In genomic region chr6:84447651-84448050, GRCh38 we compare ENCODE assay signal across 21 cellular contexts.
"Had no signal": no experiment of that assay in that cellular context is flagged by ENCODE, and none has a peak within 500 bp of the region (broad histone marks: within the 10 kb centered on the region; RNA-seq: fewer than 3 reads in every experiment).

No MANE protein-coding gene starts in this region.

- H3K27ac Mint-ChIP-seq: activated naive CD4-positive, alpha-beta T cell treated with anti-CD3 and anti-CD28 coated beads, Interleukin-2, amount 50 U/mL, for 24 hours; activated T-cell treated with anti-CD3 and anti-CD28 coated beads, Interleukin-2, amount 50 U/mL, for 72 hours; mesothelial cell of epicardium; T-helper 1 cell treated with Interleukin-12 subunit alpha and Interleukin-12 subunit beta and Interleukin-4 antibody, amounts not matched to agents 30 μg/mL and 1 μg/mL, for 36 hours had no signal

- H3K9me3 Mint-ChIP-seq: activated naive CD4-positive, alpha-beta T cell treated with anti-CD3 and anti-CD28 coated beads, Interleukin-2, amount 50 U/mL, for 24 hours; mesothelial cell of epicardium; nephron; T-helper 1 cell treated with Interleukin-12 subunit alpha and Interleukin-12 subunit beta and Interleukin-4 antibody, amounts not matched to agents 30 μg/mL and 1 μg/mL, for 36 hours had no signal

- ATAC-seq: activated T-cell treated with anti-CD3 and anti-CD28 coated beads, Interleukin-2, amount 50 U/mL, for 72 hours; lower lobe of right lung; stimulated activated naive CD8-positive, alpha-beta T cell treated with anti-CD3 and anti-CD28 coated beads, Interleukin-15, Interleukin-2, amounts not matched to agents 100 U/mL and 50 U/mL, for 24 hours had no signal

- H3K27ac ChIP-seq: breast epithelium, coronary artery, lower lobe of right lung, tibial nerve, vagina, VCaP had no signal

- H3K4me1 Mint-ChIP-seq: activated naive CD4-positive, alpha-beta T cell treated with anti-CD3 and anti-CD28 coated beads, Interleukin-2, amount 50 U/mL, for 24 hours had no signal

- H3K4me1 ChIP-seq: breast epithelium, lower lobe of right lung, tibial nerve, vagina had no signal

- H3K9me3 ChIP-seq: breast epithelium, lower lobe of right lung, tibial nerve, vagina had no signal

- H3K27me3 ChIP-seq: breast epithelium, tibial nerve, vagina had no signal

- H3K36me3 ChIP-seq: breast epithelium, lower lobe of right lung, tibial nerve, vagina had no signal

- FAIRE-seq: astrocyte had no signal

- H3K4me3 ChIP-seq: breast epithelium, coronary artery, lower lobe of right lung, tibial nerve, vagina had no signal

- H3K36me3 Mint-ChIP-seq: activated naive CD4-positive, alpha-beta T cell treated with anti-CD3 and anti-CD28 coated beads, Interleukin-2, amount 50 U/mL, for 24 hours; mesothelial cell of epicardium had no signal

- DNase-seq: activated CD4-positive, alpha-beta T cell treated with anti-CD3 and anti-CD28 coated beads for 1 hour; activated CD4-positive, alpha-beta T cell treated with anti-CD3 and anti-CD28 coated beads, Interleukin-2, amount 50 U/mL, for 4 hours; activated effector memory CD4-positive, alpha-beta T cell treated with anti-CD3 and anti-CD28 coated beads, Interleukin-2, amount 50 U/mL, for 16 hours; activated T-cell treated with anti-CD3 and anti-CD28 coated beads, Interleukin-2, amount 50 U/mL, for 72 hours; erythroblast; foreskin melanocyte; glutamatergic neuron; hippocampal formation; lower lobe of right lung; stimulated activated naive CD8-positive, alpha-beta T cell treated with anti-CD3 and anti-CD28 coated beads, Interleukin-15, Interleukin-2, amounts not matched to agents 100 U/mL and 50 U/mL, for 24 hours; substantia nigra had no signal

- H3K4me3 Mint-ChIP-seq: activated naive CD4-positive, alpha-beta T cell treated with anti-CD3 and anti-CD28 coated beads, Interleukin-2, amount 50 U/mL, for 24 hours; activated T-cell treated with anti-CD3 and anti-CD28 coated beads, Interleukin-2, amount 50 U/mL, for 72 hours; mesothelial cell of epicardium; nephron; T-helper 1 cell treated with Interleukin-12 subunit alpha and Interleukin-12 subunit beta and Interleukin-4 antibody, amounts not matched to agents 30 μg/mL and 1 μg/mL, for 36 hours had no signal
